Comparison of ENCODE assay signal across 8 cellular contexts in the genomic region with DNA sequence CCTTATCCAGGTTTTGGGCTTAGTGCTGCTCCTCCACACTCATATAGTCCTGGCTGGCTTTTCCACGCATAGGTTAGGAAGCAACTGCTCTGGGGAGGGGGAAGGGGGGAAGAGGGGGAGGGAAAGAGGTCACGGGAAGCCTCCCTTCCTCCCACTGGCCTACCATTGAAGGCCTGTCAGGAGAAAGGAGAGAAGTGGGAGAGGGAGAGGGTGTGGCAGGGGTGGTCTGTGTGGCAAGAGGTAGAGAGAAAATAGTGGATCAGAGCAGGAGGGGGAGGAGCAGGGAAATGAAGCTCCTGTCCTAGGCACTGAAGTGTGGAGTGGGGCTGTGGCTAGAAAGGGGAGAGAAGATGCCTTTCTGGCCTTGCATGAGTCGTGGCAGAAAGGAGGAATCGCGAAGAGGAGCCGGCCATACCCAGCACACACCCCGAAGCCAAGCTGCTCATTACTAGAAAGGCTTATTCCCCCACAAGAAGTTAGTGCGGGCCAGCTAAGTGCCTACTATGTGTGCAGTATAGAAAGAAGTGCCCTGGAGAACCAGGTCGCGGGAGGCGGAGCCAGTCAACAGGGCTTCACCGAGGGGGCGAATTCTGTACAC. TPM values are rescaled to one million over a fixed set of nuclear protein-coding genes. Genes with fewer than 3 reads are reported as not detected.
DNase-seq lines count a peak whose midpoint lies in the region; ATAC-seq, FAIRE-seq and TF ChIP-seq lines count a peak whose summit lies in the region.

No MANE protein-coding gene starts in this region.

- no peak for DNase-seq in epithelial cell of prostate (ENCODE audit: low read depth, low spot score)
- no peak for DNase-seq in sigmoid colon
- no peak for DNase-seq in H54 (ENCODE audit: insufficient read length, low spot score)

- 2 to 19% methylated on average over 13 of the region's 13 CpGs for WGBS in sigmoid colon, 2 donors

- TF ChIP-seq POLR2A in sigmoid colon (IDR thresholded peaks at IDR 0.05) (no peak), H54 (IDR thresholded peaks at IDR 0.05; ENCODE audit: low read depth, low read length) (no peak)

- peaks cover 13% of the 10 kb centered on the region for H3K4me1 ChIP-seq in OCI-LY1 (ENCODE audit: insufficient read depth, low read length, severe bottlenecking)
- H3K4me1 ChIP-seq in sigmoid colon = peaks cover 0 to 24% (median 18%) of the 10 kb centered on the region in 4 donors

- intact Hi-C loops in sigmoid colon (cut with DNase I) = loop anchor here (2.0 to 5.0 kb wide), 3 partner anchors 146 to 464 kb away; a partner anchor contains a TSS

- no peaks in the 10 kb centered on the region for H3K36me3 ChIP-seq in OCI-LY1 (ENCODE audit: insufficient read depth, low read length)
- no peaks in the 10 kb centered on the region for H3K36me3 ChIP-seq in sigmoid colon

- TF ChIP-seq EP300 in sigmoid colon (IDR thresholded peaks at IDR 0.05) = no peak

- H3K27ac ChIP-seq in OCI-LY1 (ENCODE audit: low read depth, low read length, poor library complexity, severe bottlenecking) = peak overlapping the region; percentile 45
- peak overlapping the region; percentile 54 for H3K27ac ChIP-seq in epithelial cell of prostate
- H3K27ac ChIP-seq in sigmoid colon = peak overlapping the region; percentile 81 to 94 (median 88)

- H3K27me3 ChIP-seq in OCI-LY1 (ENCODE audit: insufficient read depth, low read length) (no peaks in the 10 kb centered on the region), sigmoid colon (peaks cover 0 to 4% (median 0%) of the 10 kb centered on the region in 3 donors)

- peak overlapping the region; percentile 84 for H3K4me2 ChIP-seq in OCI-LY1 (ENCODE audit: low read length)

- no peak overlapping the region for H2AFZ ChIP-seq in OCI-LY1 (ENCODE audit: low read length)

- H3K9ac ChIP-seq in OCI-LY1 (ENCODE audit: low read length) = no peak overlapping the region; the same call in 1 of the 2 replicates

- no peaks in the 10 kb centered on the region for H3K79me2 ChIP-seq in OCI-LY1 (ENCODE audit: insufficient read depth, low read length)

- TF ChIP-seq CTCF in OCI-LY1 (IDR thresholded peaks at IDR 0.05; ENCODE audit: low read length) (no peak), sigmoid colon (IDR thresholded peaks at IDR 0.05) (no peak)

- H3K9me3 ChIP-seq in OCI-LY1 (ENCODE audit: low read length) = no peaks in the 10 kb centered on the region
- no peaks in the 10 kb centered on the region for H3K9me3 ChIP-seq in sigmoid colon

- no peaks in the 10 kb centered on the region for H4K20me1 ChIP-seq in OCI-LY1 (ENCODE audit: insufficient read depth, low read length)

- no peaks in the 10 kb centered on the region for H3F3A ChIP-seq in OCI-LY1 (ENCODE audit: insufficient read depth, low read length)

- peak overlapping the region; percentile 79 for H3K4me3 ChIP-seq in OCI-LY1 (ENCODE audit: low read depth, low read length, poor library complexity, severe bottlenecking)
- H3K4me3 ChIP-seq in sigmoid colon = peak overlapping the region; percentile 50 to 69 (median 62)

- ATAC-seq in GM21528 (IDR thresholded peaks at IDR 0.05; ENCODE audit: low FRiP score, unreplicated experiment) = peak; percentile 24
- ATAC-seq in GM21423 (IDR thresholded peaks at IDR 0.05; ENCODE audit: unreplicated experiment) = no peak
- no peak for ATAC-seq in GM21390 (IDR thresholded peaks at IDR 0.05; ENCODE audit: unreplicated experiment)
- ATAC-seq in HG03135 (IDR thresholded peaks at IDR 0.05; ENCODE audit: unreplicated experiment) = no peak

- no peaks in the 10 kb centered on the region for H3K9me2 ChIP-seq in OCI-LY1 (ENCODE audit: low read depth, low read length)

- FAIRE-seq in H54 (lab: Jason Lieb, UNC) = no peak

RNA-seq across cellular contexts. Expression of a gene that starts 1.1 kb away (rescaled TPM):
- 10 to 100 TPM in 2 of 4 donors, 1 to 10 TPM in 2; 6.4 to 15.0 (median 10.4) TPM for total RNA-seq in sigmoid colon
- polyA plus RNA-seq in sigmoid colon = 10 to 100 TPM; 10.8 to 43.2 (median 13.9) TPM
